ENCODE assay signal across 26 cellular contexts in the genomic region with DNA sequence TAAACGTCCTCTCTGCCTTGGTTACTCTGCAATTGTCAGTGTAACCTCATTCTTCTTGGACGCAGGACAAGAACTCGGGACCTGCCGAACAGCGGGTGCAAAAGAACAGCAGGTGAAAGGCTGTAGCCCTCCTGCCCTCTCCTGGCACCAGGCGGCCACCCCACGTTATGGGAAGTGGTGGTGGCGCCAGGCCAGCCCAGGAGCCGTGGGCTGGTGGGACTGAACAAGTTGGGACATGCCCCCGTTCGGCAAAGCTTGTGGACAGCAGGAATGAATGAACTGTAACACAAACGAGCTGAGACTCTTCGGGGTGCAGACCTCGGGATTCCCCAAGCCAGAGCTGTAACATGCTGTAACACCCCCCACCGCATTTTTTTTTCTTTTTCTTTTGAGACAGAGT. TPM values are rescaled to one million over a fixed set of nuclear protein-coding genes. Genes with fewer than 3 reads are reported as not detected.
"Had no signal": no experiment of that assay in that cellular context is flagged by ENCODE, and none has a peak within 500 bp of the region (broad histone marks: within the 10 kb centered on the region; RNA-seq: fewer than 3 reads in every experiment).

No MANE protein-coding gene starts in this region.

- H3K27ac Mint-ChIP-seq: activated T-cell treated with anti-CD3 and anti-CD28 coated beads, Interleukin-2, amount 50 U/mL, for 72 hours; brain; mesothelial cell of epicardium; nephron progenitor cell; T-helper 1 cell treated with Interleukin-12 subunit alpha and Interleukin-12 subunit beta and Interleukin-4 antibody, amounts not matched to agents 30 μg/mL and 1 μg/mL, for 36 hours had no signal

- DNase-seq: activated CD4-positive, alpha-beta T cell treated with anti-CD3 and anti-CD28 coated beads for 4 hours; activated CD4-positive, alpha-beta T cell treated with anti-CD3 and anti-CD28 coated beads, Interleukin-2, amount 50 U/mL, for 48 hours; activated CD4-positive, CD25-positive, alpha-beta regulatory T cell; activated effector memory CD4-positive, alpha-beta T cell treated with anti-CD3 and anti-CD28 coated beads, Interleukin-2, amount 50 U/mL, for 16 hours; activated T-cell treated with anti-CD3 and anti-CD28 coated beads, Interleukin-2, amount 50 U/mL, for 72 hours; anterior cingulate cortex; central memory CD4-positive, alpha-beta T cell; effector memory CD4-positive, alpha-beta T cell; foreskin melanocyte; kidney glomerular epithelial cell; nephron progenitor cell; nucleus accumbens; sigmoid colon; stimulated activated CD4-positive, alpha-beta T cell treated with anti-CD3 and anti-CD28 coated beads, Interleukin-2, amount 100 ng/mL, for 48 hours; stimulated activated CD8-positive, alpha-beta memory T cell treated with anti-CD3 and anti-CD28 coated beads, Interleukin-4, amount 100 ng/mL, for 48 hours; stimulated activated naive CD4-positive, alpha-beta T cell; upper lobe of left lung had no signal

- H3K4me3 ChIP-seq: left lung, lung, sigmoid colon, smooth muscle cell, thoracic aorta, upper lobe of left lung had no signal

- H3K9me3 ChIP-seq: left lung, sigmoid colon, thoracic aorta, upper lobe of left lung had no signal

- H3K36me3 ChIP-seq: sigmoid colon, thoracic aorta, upper lobe of left lung had no signal

- H3K27me3 Mint-ChIP-seq: activated naive CD4-positive, alpha-beta T cell treated with anti-CD3 and anti-CD28 coated beads, Interleukin-2, amount 50 U/mL, for 24 hours; brain had no signal

- H3K4me1 Mint-ChIP-seq: brain, nephron progenitor cell had no signal

- H3K4me3 Mint-ChIP-seq: activated naive CD4-positive, alpha-beta T cell treated with anti-CD3 and anti-CD28 coated beads, Interleukin-2, amount 50 U/mL, for 24 hours; activated T-cell treated with anti-CD3 and anti-CD28 coated beads, Interleukin-2, amount 50 U/mL, for 72 hours; brain; mesothelial cell of epicardium; nephron progenitor cell; T-helper 1 cell treated with Interleukin-12 subunit alpha and Interleukin-12 subunit beta and Interleukin-4 antibody, amounts not matched to agents 30 μg/mL and 1 μg/mL, for 36 hours had no signal

- H3K27me3 ChIP-seq: left lung, sigmoid colon, upper lobe of left lung had no signal

- ATAC-seq: activated T-cell treated with anti-CD3 and anti-CD28 coated beads, Interleukin-2, amount 50 U/mL, for 72 hours; esophagus mucosa; left lung had no signal

- H3K27ac ChIP-seq: left lung, sigmoid colon, thoracic aorta, upper lobe of left lung had no signal

RNA-seq across cellular contexts. Expression of a gene that starts 33.3 kb away (rescaled TPM):
- polyA plus RNA-seq: smooth muscle cell had no signal
